13 cellular contexts compared by ENCODE assay signal in genomic region chr7:1928555-1929348, GRCh38.
A peak's percentile ranks its signal among the peaks of the same experiment; 100 is the strongest.
DNase-seq lines count a peak whose midpoint lies in the region; ATAC-seq, FAIRE-seq and TF ChIP-seq lines count a peak whose summit lies in the region.
"Had no signal": no experiment of that assay in that cellular context is flagged by ENCODE, and none has a peak within 500 bp of the region (broad histone marks: within the 10 kb centered on the region; RNA-seq: fewer than 3 reads in every experiment).

No MANE protein-coding gene starts in this region.

- H3K27me3 ChIP-seq in CD8-positive, alpha-beta T cell (ENCODE audit: insufficient read depth, low read length) = no peaks in the 10 kb centered on the region
- H3K27me3 ChIP-seq in colonic mucosa (no peaks in the 10 kb centered on the region), pancreas (no peaks in the 10 kb centered on the region), gastroesophageal sphincter (no peaks in the 10 kb centered on the region)

- no peaks in the 10 kb centered on the region for H3K27me3 Mint-ChIP-seq in CD8-positive, alpha-beta T cell (ENCODE audit: low read depth)

- H3K4me3 ChIP-seq in CD8-positive, alpha-beta T cell (ENCODE audit: low read depth, low read length) = no peak overlapping the region
- H3K4me3 ChIP-seq in colonic mucosa (no peak overlapping the region), pancreas (peak overlapping the region in 1 of 4 donors; percentile 14), gastroesophageal sphincter (no peak overlapping the region)
- H3K4me3 ChIP-seq: coronary artery had no signal

- H3K9me3 Mint-ChIP-seq in CD8-positive, alpha-beta T cell = no peaks in the 10 kb centered on the region
- H3K9me3 Mint-ChIP-seq: stimulated activated naive CD8-positive, alpha-beta T cell treated with anti-CD3 and anti-CD28 coated beads, Interleukin-15, Interleukin-2, amounts not matched to agents 100 ng/mL and 50 ng/mL, for 24 hours had no signal

- peaks cover 49% of the 10 kb centered on the region for H3K36me3 Mint-ChIP-seq in CD8-positive, alpha-beta T cell

- H3K9ac ChIP-seq in colonic mucosa (ENCODE audit: low read depth in 2 of 2, low read length in 2 of 2) = no peak overlapping the region

- peaks cover 48% of the 10 kb centered on the region for H3K4me1 ChIP-seq in CD8-positive, alpha-beta T cell (ENCODE audit: insufficient read depth, low read length)
- H3K4me1 ChIP-seq in colonic mucosa (no peaks in the 10 kb centered on the region), pancreas (peaks cover 0 to 4% (median 3%) of the 10 kb centered on the region in 3 donors), gastroesophageal sphincter (no peaks in the 10 kb centered on the region)

- no peak for DNase-seq in CD8-positive, alpha-beta T cell
- DNase-seq in NCI-H1417 treated with DMSO at 0.1 percent for 48 hours (lab: John Stamatoyannopoulos, UW) (peak; percentile 7), colonic mucosa (peak; percentile 72), pancreas (peak; percentile 85 to 96 (median 90)), NCI-H2171 (lab: John Stamatoyannopoulos, UW) (no peak)
- DNase-seq in stimulated activated CD4-positive, alpha-beta T cell treated with anti-CD3 and anti-CD28 coated beads, Interleukin-12 subunit alpha, Interleukin-12 subunit beta, amount 100 ng/mL, for 4 hours = no peak
- DNase-seq: C1 segment of cervical spinal cord, NCI-H1694 treated with DMSO at 0.1 percent for 48 hours, OCI-M1 had no signal

- no peak for FAIRE-seq in pancreas (lab: Jason Lieb, UNC)

- no peak overlapping the region for H3K4me3 Mint-ChIP-seq in CD8-positive, alpha-beta T cell
- H3K4me3 Mint-ChIP-seq: stimulated activated naive CD8-positive, alpha-beta T cell treated with anti-CD3 and anti-CD28 coated beads, Interleukin-15, Interleukin-2, amounts not matched to agents 100 ng/mL and 50 ng/mL, for 24 hours had no signal

- ATAC-seq in CD8-positive, alpha-beta T cell = no peak
- peak; percentile 98 to 99 (median 98) for ATAC-seq in pancreas
- no peak for ATAC-seq in gastroesophageal sphincter
- no peak for ATAC-seq in GM21786 (IDR thresholded peaks at IDR 0.05; ENCODE audit: unreplicated experiment)

- no peak overlapping the region for H3K27ac ChIP-seq in CD8-positive, alpha-beta T cell (ENCODE audit: low read depth, low read length)
- H3K27ac ChIP-seq in colonic mucosa = no peak overlapping the region
- no peak overlapping the region for H3K27ac ChIP-seq in pancreas
- no peak overlapping the region for H3K27ac ChIP-seq in gastroesophageal sphincter
- H3K27ac ChIP-seq: coronary artery had no signal

- H3K9me3 ChIP-seq in CD8-positive, alpha-beta T cell (ENCODE audit: low read length) = no peaks in the 10 kb centered on the region
- no peaks in the 10 kb centered on the region for H3K9me3 ChIP-seq in colonic mucosa
- no peaks in the 10 kb centered on the region for H3K9me3 ChIP-seq in pancreas
- H3K9me3 ChIP-seq in gastroesophageal sphincter = no peaks in the 10 kb centered on the region

- POLR2A ChIA-PET in CD8-positive, alpha-beta T cell (lab: Charles Lee) = interaction anchor here (5.6 kb wide), 1 partner anchor 11 kb away, joined by 34 read pairs; no protein-coding TSS in a partner anchor

- CTCF ChIA-PET in CD8-positive, alpha-beta T cell (lab: Charles Lee) = no interaction called here

- no peak for TF ChIP-seq POLR2A in gastroesophageal sphincter (IDR thresholded peaks at IDR 0.05)

- no peak for TF ChIP-seq EP300 in gastroesophageal sphincter (IDR thresholded peaks at IDR 0.05)

- WGBS in pancreas, 2 donors = 48 to 50% methylated on average over 22 of the region's 22 CpGs
- 93% methylated on average over 9 of the region's 22 CpGs; no CpG with 5 or more reads in 1 of the 2 donors for WGBS in gastroesophageal sphincter (ENCODE audit: low coverage in 1 of 2), 2 donors

- H3K27ac Mint-ChIP-seq in CD8-positive, alpha-beta T cell = peak overlapping the region; percentile 89
- H3K27ac Mint-ChIP-seq: stimulated activated naive CD8-positive, alpha-beta T cell treated with anti-CD3 and anti-CD28 coated beads, Interleukin-15, Interleukin-2, amounts not matched to agents 100 ng/mL and 50 ng/mL, for 24 hours had no signal

- intact Hi-C loops in CD8-positive, alpha-beta T cell (cut with DNase I, micrococcal nuclease) = loop anchor here (10.0 kb wide), 2 partner anchors 56 to 426 kb away; partner anchors contain the start of gene EIF3B (in 1 of the 2)
- intact Hi-C loops in colonic mucosa (cut with DNase I) = no loop called here
- intact Hi-C loops in pancreas (cut with DNase I) = no loop called here

- peaks cover 27% of the 10 kb centered on the region for H3K36me3 ChIP-seq in CD8-positive, alpha-beta T cell (ENCODE audit: insufficient read depth, low read length)
- no peaks in the 10 kb centered on the region for H3K36me3 ChIP-seq in colonic mucosa
- H3K36me3 ChIP-seq in pancreas = no peaks in the 10 kb centered on the region
- H3K36me3 ChIP-seq in gastroesophageal sphincter = peaks cover 0 to 10% of the 10 kb centered on the region in 2 donors

- TF ChIP-seq CTCF in CD8-positive, alpha-beta T cell (IDR thresholded peaks at IDR 0.05) = no peak
- TF ChIP-seq CTCF in colonic mucosa (IDR thresholded peaks at IDR 0.05) (no peak), pancreas (IDR thresholded peaks at IDR 0.05) (no peak), gastroesophageal sphincter (IDR thresholded peaks at IDR 0.05) (no peak)

- H3K4me1 Mint-ChIP-seq in CD8-positive, alpha-beta T cell (ENCODE audit: low read depth) = peaks cover 59% of the 10 kb centered on the region

Comparison
In these comparisons a context has a peak if more than half of its experiments do, and no peak if none do; other contexts are left out.
1. ATAC-seq: peak in pancreas (4 of 4); none in CD8-positive, alpha-beta T cell (single experiment), gastroesophageal sphincter (single experiment) and GM21786 (single experiment).
2. DNase-seq: peak in NCI-H1417 treated with DMSO at 0.1 percent for 48 hours (single experiment), colonic mucosa (single experiment) and pancreas (6 of 6); none in CD8-positive, alpha-beta T cell (0 of 7), stimulated activated CD4-positive, alpha-beta T cell treated with anti-CD3 and anti-CD28 coated beads, Interleukin-12 subunit alpha, Interleukin-12 subunit beta, amount 100 ng/mL, for 4 hours (single experiment) and NCI-H2171 (single experiment).
3. intact Hi-C loops: an anchor here in CD8-positive, alpha-beta T cell (10.0 kb wide); none called in colonic mucosa and pancreas.